ENCODE assay signal across 14 cellular contexts in genomic region chr5:62587737-62588136, GRCh38. TPM values are rescaled to one million over a fixed set of nuclear protein-coding genes. Genes with fewer than 3 reads are reported as not detected.
DNase-seq lines count a peak whose midpoint lies in the region; ATAC-seq, FAIRE-seq and TF ChIP-seq lines count a peak whose summit lies in the region.
"Had no signal": no experiment of that assay in that cellular context is flagged by ENCODE, and none has a peak within 500 bp of the region (broad histone marks: within the 10 kb centered on the region; RNA-seq: fewer than 3 reads in every experiment).

No MANE protein-coding gene starts in this region.

- ATAC-seq in HG03280 (IDR thresholded peaks at IDR 0.05; ENCODE audit: unreplicated experiment) (peak; percentile 84), GM19035 (IDR thresholded peaks at IDR 0.05; ENCODE audit: unreplicated experiment) (no peak)

- DNase-seq in GM12892 (ENCODE audit: insufficient read length), result no peak
- DNase-seq in SKM-1 (lab: John Stamatoyannopoulos, UW; ENCODE audit: unreplicated experiment), result peak; percentile 63
- peak; percentile 87 for DNase-seq in islet precursor cell
- no peak for DNase-seq in dedifferentiated amniotic fluid mesenchymal stem cell (ENCODE audit: extremely low spot score)
- no peak for DNase-seq in NCI-H2227 (lab: John Stamatoyannopoulos, UW; ENCODE audit: unreplicated experiment)
- no peak for DNase-seq in germinal center (ENCODE audit: low spot score)
- DNase-seq: activated naive CD4-positive, alpha-beta T cell treated with Interleukin-2 at 50 U/mL for 16 hours; brain microvascular endothelial cell; NCI-H1417; nephron progenitor cell; OCI-M1; WERI-Rb-1 had no signal

- FAIRE-seq in GM12892 (lab: Jason Lieb, UNC), result peak; percentile 56

- TF ChIP-seq POLR2A in GM12892 (IDR thresholded peaks at IDR 0.05; ENCODE audit: low read depth, low read length), result no peak

RNA-seq across cellular contexts. Expression of gene LRRC70, which starts 9.1 kb away (rescaled TPM):
- 0.57 TPM for polyA plus RNA-seq in GM12892 (2012; ENCODE audit: missing spikeins)

Comparison
In these comparisons a context has a peak if more than half of its experiments do, and no peak if none do; other contexts are left out.
1. DNase-seq: peak in SKM-1 (single experiment) and islet precursor cell (single experiment); none in GM12892 (single experiment), dedifferentiated amniotic fluid mesenchymal stem cell (single experiment), NCI-H2227 (single experiment) and germinal center (single experiment).